Comparison of ENCODE assay signal across 1 cellular context in genomic region chr3:172698650-172699049, GRCh38.
TF ChIP-seq lines count a peak whose summit lies in the region.

No MANE protein-coding gene starts in this region.

TF ChIP-seq in IMR-90, 13 proteins besides CTCF, POLR2A, EP300 and RAD21 (continued from another document):
- TF ChIP-seq ELK1 (IDR thresholded peaks at IDR 0.05; ENCODE audit: borderline replicate concordance, low read depth, low read length) = no peak
- TF ChIP-seq MAFK (IDR thresholded peaks at IDR 0.05; ENCODE audit: low read depth, low read length) = no peak
- TF ChIP-seq CEBPB (IDR thresholded peaks at IDR 0.05; ENCODE audit: low read depth, low read length) = no peak
- TF ChIP-seq MAZ (IDR thresholded peaks at IDR 0.05; ENCODE audit: borderline replicate concordance, low read depth, low read length) = no peak
- TF ChIP-seq NFE2L2 (IDR thresholded peaks at IDR 0.05; ENCODE audit: low read depth, low read length) = no peak
- no peak for TF ChIP-seq SMC3 (IDR thresholded peaks at IDR 0.05; ENCODE audit: low read depth, low read length)
- TF ChIP-seq CHD1 (IDR thresholded peaks at IDR 0.05; ENCODE audit: low read depth, low read length) = no peak
